Comparison of ENCODE assay signal across 8 cellular contexts in genomic region chr10:50740351-50740688, GRCh38. TPM values are rescaled to one million over a fixed set of nuclear protein-coding genes. Genes with fewer than 3 reads are reported as not detected.
DNase-seq lines count a peak whose midpoint lies in the region; ATAC-seq and TF ChIP-seq lines count a peak whose summit lies in the region.

No MANE protein-coding gene starts in this region.

- H3K36me3 Mint-ChIP-seq in activated naive CD8-positive, alpha-beta T cell treated with anti-CD3 and anti-CD28 coated beads, Interleukin-2, amount 50 U/mL, for 24 hours (ENCODE audit: low read depth) = no peaks in the 10 kb centered on the region

- H3K27ac Mint-ChIP-seq in activated naive CD8-positive, alpha-beta T cell treated with anti-CD3 and anti-CD28 coated beads, Interleukin-2, amount 50 U/mL, for 24 hours = peak overlapping the region; percentile 92

- H3K4me3 Mint-ChIP-seq in activated naive CD8-positive, alpha-beta T cell treated with anti-CD3 and anti-CD28 coated beads, Interleukin-2, amount 50 U/mL, for 24 hours = peak overlapping the region; percentile 91

- H3K27me3 Mint-ChIP-seq in activated naive CD8-positive, alpha-beta T cell treated with anti-CD3 and anti-CD28 coated beads, Interleukin-2, amount 50 U/mL, for 24 hours = no peaks in the 10 kb centered on the region

- peak overlapping the region; percentile 88 for H3K27ac ChIP-seq in left ventricle myocardium inferior (replicated peaks)

- H3K9me3 ChIP-seq in left ventricle myocardium inferior (replicated peaks) = no peaks in the 10 kb centered on the region

- peak; percentile 11 for DNase-seq in NOMO-1 treated with DMSO at 0.1 percent for 48 hours (lab: John Stamatoyannopoulos, UW; ENCODE audit: unreplicated experiment)
- no peak for DNase-seq in NOMO-1 (lab: John Stamatoyannopoulos, UW; ENCODE audit: unreplicated experiment in 2 of 2)
- DNase-seq in NCI-H748 treated with DMSO at 0.1 percent for 48 hours (lab: John Stamatoyannopoulos, UW) = peak; percentile 18
- DNase-seq in activated naive CD8-positive, alpha-beta T cell treated with anti-CD3 and anti-CD28 coated beads, Interleukin-2, amount 50 U/mL, for 24 hours = peak; percentile 14
- DNase-seq in left ventricle myocardium inferior = peak; percentile 13
- DNase-seq in putamen (ENCODE audit: low spot score) = peak; percentile 32
- no peak for DNase-seq in 8988T

- peaks cover 21% of the 10 kb centered on the region for H3K4me1 Mint-ChIP-seq in activated naive CD8-positive, alpha-beta T cell treated with anti-CD3 and anti-CD28 coated beads, Interleukin-2, amount 50 U/mL, for 24 hours

- H3K27me3 ChIP-seq in left ventricle myocardium inferior (ENCODE audit: low read depth) = no peaks in the 10 kb centered on the region

- TF ChIP-seq CTCF in left ventricle myocardium inferior (IDR thresholded peaks at IDR 0.05; ENCODE audit: borderline replicate concordance) = no peak

- peaks cover 22% of the 10 kb centered on the region for H3K4me1 ChIP-seq in left ventricle myocardium inferior

- no peaks in the 10 kb centered on the region for H3K36me3 ChIP-seq in left ventricle myocardium inferior

- ATAC-seq in HG02759 (IDR thresholded peaks at IDR 0.05; ENCODE audit: unreplicated experiment) = peak; percentile 46
- peak; percentile 71 for ATAC-seq in activated naive CD8-positive, alpha-beta T cell treated with anti-CD3 and anti-CD28 coated beads, Interleukin-2, amount 50 U/mL, for 24 hours

- H3K4me3 ChIP-seq in left ventricle myocardium inferior = peak overlapping the region; percentile 87

- intact Hi-C loops in left ventricle myocardium inferior (cut with micrococcal nuclease) = no loop called here

- no peaks in the 10 kb centered on the region for H3K9me3 Mint-ChIP-seq in activated naive CD8-positive, alpha-beta T cell treated with anti-CD3 and anti-CD28 coated beads, Interleukin-2, amount 50 U/mL, for 24 hours

RNA-seq across cellular contexts. Expression of gene ASAH2B, which starts 0.6 kb away (rescaled TPM):
- 6.8 TPM for total RNA-seq in left ventricle myocardium inferior

Comparison
In these comparisons a context has a peak if more than half of its experiments do, and no peak if none do; other contexts are left out.
1. DNase-seq: peak in NOMO-1 treated with DMSO at 0.1 percent for 48 hours (single experiment), NCI-H748 treated with DMSO at 0.1 percent for 48 hours (single experiment), activated naive CD8-positive, alpha-beta T cell treated with anti-CD3 and anti-CD28 coated beads, Interleukin-2, amount 50 U/mL, for 24 hours (single experiment), left ventricle myocardium inferior (single experiment) and putamen (single experiment); none in NOMO-1 (0 of 2) and 8988T (single experiment).